Comparison of ENCODE assay signal across 2 cellular contexts in genomic region chr3:13027154-13027553, GRCh38.
TF ChIP-seq lines count a peak whose summit lies in the region.

No MANE protein-coding gene starts in this region.

TF ChIP-seq in IMR-90, 13 proteins besides CTCF, POLR2A, EP300 and RAD21:
- TF ChIP-seq USF2 (IDR thresholded peaks at IDR 0.05; ENCODE audit: low read depth, low read length) (no peak), CEBPB (IDR thresholded peaks at IDR 0.05; ENCODE audit: low read depth, low read length) (no peak), SMC3 (IDR thresholded peaks at IDR 0.05; ENCODE audit: low read depth, low read length) (no peak), FOS (IDR thresholded peaks at IDR 0.05; ENCODE audit: low read depth, low read length) (no peak), MAFK (IDR thresholded peaks at IDR 0.05; ENCODE audit: low read depth, low read length) (no peak), BHLHE40 (IDR thresholded peaks at IDR 0.05; ENCODE audit: low read depth, low read length) (no peak), NFE2L2 (IDR thresholded peaks at IDR 0.05; ENCODE audit: low read depth, low read length) (no peak), CHD1 (IDR thresholded peaks at IDR 0.05; ENCODE audit: low read depth, low read length) (no peak), RFX5 (IDR thresholded peaks at IDR 0.05; ENCODE audit: low read depth, low read length) (no peak), MXI1 (IDR thresholded peaks at IDR 0.05; ENCODE audit: borderline replicate concordance, low read depth, low read length) (no peak), RCOR1 (IDR thresholded peaks at IDR 0.05; ENCODE audit: insufficient replicate concordance, low read length) (no peak)

TF ChIP-seq in H1, 55 proteins besides CTCF, POLR2A, EP300 and RAD21:
- no peak for TF ChIP-seq TBP (IDR thresholded peaks at IDR 0.05; ENCODE audit: low read depth, low read length)
- TF ChIP-seq E2F6 (IDR thresholded peaks at IDR 0.05) = no peak
- no peak for TF ChIP-seq SIN3A (conservative IDR thresholded peaks at IDR 0.05 in 1 of 2, IDR thresholded peaks at IDR 0.05 in 1 of 2; ENCODE audit: low read depth in 1 of 2, low read length in 2 of 2)
- TF ChIP-seq YY1 (IDR thresholded peaks at IDR 0.05; ENCODE audit: low read depth, low read length) = no peak
- no peak for TF ChIP-seq NRF1 (IDR thresholded peaks at IDR 0.05; ENCODE audit: low read depth, low read length)
- no peak for TF ChIP-seq TAF7 (optimal IDR thresholded peaks at IDR 0.05; ENCODE audit: borderline replicate concordance, low read depth, low read length)
- no peak for TF ChIP-seq ASH2L (IDR thresholded peaks at IDR 0.05; ENCODE audit: low read length)
- no peak for TF ChIP-seq TAF1 (IDR thresholded peaks at IDR 0.05; ENCODE audit: low read depth, low read length)
- TF ChIP-seq HDAC2 (IDR thresholded peaks at IDR 0.05; ENCODE audit: borderline replicate concordance in 1 of 2, low read depth in 2 of 2, low read length in 2 of 2) = no peak
- no peak for TF ChIP-seq ZNF274 (IDR thresholded peaks at IDR 0.05; ENCODE audit: borderline replicate concordance, extremely low read depth, low read length)
- no peak for TF ChIP-seq MAX (IDR thresholded peaks at IDR 0.05)
- no peak for TF ChIP-seq EZH2 (IDR thresholded peaks at IDR 0.05; ENCODE audit: low read depth, low read length, severe bottlenecking)
- no peak for TF ChIP-seq CHD1 (IDR thresholded peaks at IDR 0.05; ENCODE audit: low read depth, low read length)
- TF ChIP-seq KDM4A (IDR thresholded peaks at IDR 0.05; ENCODE audit: low read depth, low read length, severe bottlenecking) = no peak
- TF ChIP-seq RBBP5 (IDR thresholded peaks at IDR 0.05; ENCODE audit: borderline replicate concordance, low read depth, low read length) = no peak
- no peak for TF ChIP-seq NANOG (IDR thresholded peaks at IDR 0.05; ENCODE audit: insufficient read depth, low read depth, low read length, poor library complexity, severe bottlenecking)
- TF ChIP-seq POLR2AphosphoS5 (IDR thresholded peaks at IDR 0.05; ENCODE audit: low read depth, low read length) = no peak
- TF ChIP-seq SP4 (IDR thresholded peaks at IDR 0.05; ENCODE audit: low read length) = no peak
